ENCODE assay signal across 8 cellular contexts in genomic region chr12:6647083-6647604, GRCh38. TPM values are rescaled to one million over a fixed set of nuclear protein-coding genes. Genes with fewer than 3 reads are reported as not detected.
A peak's percentile ranks its signal among the peaks of the same experiment; 100 is the strongest.
DNase-seq lines count a peak whose midpoint lies in the region; ATAC-seq, FAIRE-seq and TF ChIP-seq lines count a peak whose summit lies in the region.

TSS of gene ACRBP (minus strand) at chr12:6647432. CDS start at chr12:6647366, 66 bp downstream.

- H3K27me3 ChIP-seq in fibroblast of lung (ENCODE audit: control insufficient read depth, insufficient read depth, low read length) (peaks cover under 1% of the 10 kb centered on the region), muscle layer of colon (ENCODE audit: control insufficient read depth in 1 of 2, insufficient read depth in 2 of 2, low read length in 2 of 2) (no peaks in the 10 kb centered on the region), transverse colon (no peaks in the 10 kb centered on the region)

- intact Hi-C loops in activated CD8-positive, alpha-beta T cell treated with anti-CD3 and anti-CD28 coated beads for 36 hours (cut with micrococcal nuclease), result no loop called here
- intact Hi-C loops in transverse colon (cut with DNase I; ENCODE audit: low total_unique reads), result no loop called here

- FAIRE-seq in HTR-8/SVneo (lab: Jason Lieb, UNC), result no peak

- WGBS in transverse colon (ENCODE audit: low coverage in 1 of 2), 2 donors, result 8 to 21% methylated on average over 5 to 38 of the region's 38 CpGs

- POLR2A ChIA-PET in activated CD8-positive, alpha-beta T cell treated with anti-CD3 and anti-CD28 coated beads for 36 hours (lab: Charles Lee), result interaction anchor here (1.4 to 2.1 kb wide), 3 partner anchors 10 to 42 kb away, joined by 3 to 5 read pairs (median 4); partner anchors contain the start of gene ZNF384

- no peaks in the 10 kb centered on the region for H3K79me2 ChIP-seq in fibroblast of lung (ENCODE audit: control insufficient read depth, insufficient read depth, low read length)

- CTCF ChIA-PET in activated CD8-positive, alpha-beta T cell treated with anti-CD3 and anti-CD28 coated beads for 36 hours (lab: Charles Lee), result interaction anchor here (2.1 kb wide), 1 partner anchor 27 kb away, joined by 5 read pairs; no protein-coding TSS in a partner anchor

- TF ChIP-seq POLR2A in transverse colon (IDR thresholded peaks at IDR 0.05), result peak; percentile 33

- peaks cover 10% of the 10 kb centered on the region for H3K9me3 Mint-ChIP-seq in activated CD8-positive, alpha-beta T cell treated with anti-CD3 and anti-CD28 coated beads for 36 hours

- peak within 1 kb of the TSS in 2 of 4 experiments; percentile 35 to 49 for H3K4me3 ChIP-seq in fibroblast of lung (replicated peaks in 1 of 4; ENCODE audit: control extremely low read depth in 1 of 4, insufficient read depth in 1 of 4, low read depth in 3 of 4, low read length in 4 of 4)
- H3K4me3 ChIP-seq in muscle layer of colon (ENCODE audit: low read depth in 1 of 2, low read length in 2 of 2), result peak within 1 kb of the TSS; percentile 28 to 56
- peak within 1 kb of the TSS; percentile 38 to 62 (median 49) for H3K4me3 ChIP-seq in transverse colon

- no peak for TF ChIP-seq EP300 in transverse colon (IDR thresholded peaks at IDR 0.05; ENCODE audit: low read depth)

- peaks cover 6% of the 10 kb centered on the region for H3K36me3 ChIP-seq in fibroblast of lung (ENCODE audit: control insufficient read depth, insufficient read depth, low read length)
- H3K36me3 ChIP-seq in muscle layer of colon (ENCODE audit: insufficient read depth, low read length), result peaks cover 28% of the 10 kb centered on the region
- peaks cover 0 to 25% (median 12%) of the 10 kb centered on the region in 4 donors for H3K36me3 ChIP-seq in transverse colon

- peaks cover 21% of the 10 kb centered on the region for H3K36me3 Mint-ChIP-seq in activated CD8-positive, alpha-beta T cell treated with anti-CD3 and anti-CD28 coated beads for 36 hours (ENCODE audit: low read depth)

- peak within 1 kb of the TSS; percentile 56 for H3K27ac Mint-ChIP-seq in activated CD8-positive, alpha-beta T cell treated with anti-CD3 and anti-CD28 coated beads for 36 hours

- H3K4me1 ChIP-seq in fibroblast of lung (ENCODE audit: control insufficient read depth, extremely low read depth, insufficient read depth, low read length) (no peaks in the 10 kb centered on the region), muscle layer of colon (ENCODE audit: insufficient read depth, low read length) (peaks cover 7% of the 10 kb centered on the region), transverse colon (peaks cover 0 to 19% (median 7%) of the 10 kb centered on the region in 4 donors)

- no peak for TF ChIP-seq CTCF in activated CD8-positive, alpha-beta T cell treated with anti-CD3 and anti-CD28 coated beads for 36 hours (IDR thresholded peaks at IDR 0.05)
- TF ChIP-seq CTCF in fibroblast of lung (conservative IDR thresholded peaks at IDR 0.05 in 1 of 2, IDR thresholded peaks at IDR 0.05 in 1 of 2; ENCODE audit: low read depth in 1 of 2, low read length in 2 of 2) (no peak), transverse colon (IDR thresholded peaks at IDR 0.05) (no peak)

- DNase-seq in AG08395 (ENCODE audit: low spot score), result peak; percentile 68
- peak; percentile 40 for DNase-seq in activated CD8-positive, alpha-beta T cell treated with anti-CD3 and anti-CD28 coated beads for 36 hours
- peak; percentile 43 to 61 for DNase-seq in fibroblast of lung (ENCODE audit: low read depth in 2 of 2)
- DNase-seq in transverse colon, result peak; percentile 86
- DNase-seq in HTR-8/SVneo (ENCODE audit: insufficient read length, low spot score), result no peak

- peak within 1 kb of the TSS; percentile 67 for H3K4me3 Mint-ChIP-seq in activated CD8-positive, alpha-beta T cell treated with anti-CD3 and anti-CD28 coated beads for 36 hours

- peaks cover 10% of the 10 kb centered on the region for H3K4me1 Mint-ChIP-seq in activated CD8-positive, alpha-beta T cell treated with anti-CD3 and anti-CD28 coated beads for 36 hours (ENCODE audit: low read depth)

- no peaks in the 10 kb centered on the region for H4K20me1 ChIP-seq in fibroblast of lung (ENCODE audit: control insufficient read depth, extremely low read depth, insufficient read depth, low read length)

- in situ Hi-C loops in transverse colon (cut with MboI; ENCODE audit: low pct_ligation_motif_present in 1 of 4, low pct_unique_long_range_greater_than_20kb in 1 of 4, low sequenced_read_pairs in 3 of 4), result no loop called here

- H3K9me3 ChIP-seq in fibroblast of lung (ENCODE audit: control insufficient read depth, insufficient read depth, low read depth, low read length), result no peaks in the 10 kb centered on the region
- H3K9me3 ChIP-seq in muscle layer of colon (ENCODE audit: low read length), result no peaks in the 10 kb centered on the region
- no peaks in the 10 kb centered on the region for H3K9me3 ChIP-seq in transverse colon

- peak within 1 kb of the TSS; percentile 46 for H3K4me2 ChIP-seq in fibroblast of lung (ENCODE audit: extremely low read depth, insufficient read depth, low read length)

- H3K9ac ChIP-seq in fibroblast of lung (ENCODE audit: insufficient read depth, low read length) (no peak within 1 kb of the TSS), muscle layer of colon (ENCODE audit: low read length) (peak within 1 kb of the TSS; percentile 44)

- ATAC-seq in GM19438 (IDR thresholded peaks at IDR 0.05; ENCODE audit: low read depth, unreplicated experiment) (peak; percentile 66), HG03135 (IDR thresholded peaks at IDR 0.05; ENCODE audit: unreplicated experiment) (no peak)
- peak; percentile 84 for ATAC-seq in activated CD8-positive, alpha-beta T cell treated with anti-CD3 and anti-CD28 coated beads for 36 hours

- no peaks in the 10 kb centered on the region for H3K27me3 Mint-ChIP-seq in activated CD8-positive, alpha-beta T cell treated with anti-CD3 and anti-CD28 coated beads for 36 hours

- H3K27ac ChIP-seq in fibroblast of lung (ENCODE audit: insufficient read depth, low read length) (no peak within 1 kb of the TSS), muscle layer of colon (ENCODE audit: low read depth, low read length) (no peak within 1 kb of the TSS), transverse colon (peak within 1 kb of the TSS; percentile 43 to 81 (median 62))

- H2AFZ ChIP-seq in fibroblast of lung (ENCODE audit: low read length), result no peak within 1 kb of the TSS

RNA-seq across cellular contexts. Expression of gene ACRBP, which starts in this region (rescaled TPM):
- total RNA-seq in activated CD8-positive, alpha-beta T cell treated with anti-CD3 and anti-CD28 coated beads for 36 hours, result 1 to 10 TPM; 1.3 to 2.0 TPM
- total RNA-seq in fibroblast of lung (under 0.01 and 0.33 TPM in 2 replicates), transverse colon (1 to 10 TPM in 3 of 4 donors, not detected in 1; 2.2 to 2.9 (median 2.7) TPM)
- 0.50 and 0.72 TPM in 2 replicates for polyA plus RNA-seq in fibroblast of lung
- 0.29 and 0.37 TPM in 2 replicates for polyA plus RNA-seq in fibroblast of lung (2012)
- polyA minus RNA-seq in fibroblast of lung (ENCODE audit: low replicate concordance), result 1.3 TPM in 1 of 2 replicates, not detected in the other

Comparison
In these comparisons a context has a peak if more than half of its experiments do, and no peak if none do; other contexts are left out.
1. H3K27ac ChIP-seq: peak in transverse colon (4 of 4); none in fibroblast of lung (single experiment) and muscle layer of colon (single experiment).